Comparison of ENCODE assay signal across 1 cellular context in the genomic region with DNA sequence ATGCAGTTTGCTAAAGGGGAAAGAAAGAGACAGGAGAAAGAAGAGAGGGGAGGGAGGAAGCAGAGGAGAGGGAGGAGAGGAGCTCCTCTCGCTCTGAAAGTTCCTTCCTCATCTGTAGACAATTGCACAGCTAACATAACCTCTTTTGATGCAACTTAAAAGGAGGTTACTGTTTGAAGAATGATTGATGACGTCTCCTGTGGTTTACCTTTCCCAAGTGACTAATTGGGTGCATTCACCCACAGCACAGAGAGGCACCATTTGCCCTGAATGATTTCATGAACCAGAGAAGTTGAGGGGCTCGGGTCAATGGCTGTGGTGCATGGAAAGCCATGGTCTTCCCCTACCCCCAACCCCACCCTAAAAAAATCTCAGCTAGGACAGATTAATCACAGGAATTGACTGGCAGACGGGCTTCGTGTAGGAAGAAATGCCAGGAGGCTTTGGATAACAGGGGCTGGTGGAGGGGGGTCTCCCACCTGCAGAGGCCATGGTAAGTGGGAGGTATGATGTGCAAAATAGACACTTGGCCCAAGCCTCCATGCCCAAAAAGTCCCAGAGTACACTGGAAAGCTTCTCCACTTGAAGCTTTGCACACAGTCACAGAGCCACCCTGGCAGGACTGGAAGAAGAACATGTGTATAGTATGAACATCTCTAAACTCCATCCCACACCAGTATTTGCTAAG.
TF ChIP-seq lines count a peak whose summit lies in the region.

No MANE protein-coding gene starts in this region.

TF ChIP-seq in WTC11, 78 proteins besides CTCF, POLR2A, EP300 and RAD21 (continued from another document):
- TF ChIP-seq, protein P1, sequence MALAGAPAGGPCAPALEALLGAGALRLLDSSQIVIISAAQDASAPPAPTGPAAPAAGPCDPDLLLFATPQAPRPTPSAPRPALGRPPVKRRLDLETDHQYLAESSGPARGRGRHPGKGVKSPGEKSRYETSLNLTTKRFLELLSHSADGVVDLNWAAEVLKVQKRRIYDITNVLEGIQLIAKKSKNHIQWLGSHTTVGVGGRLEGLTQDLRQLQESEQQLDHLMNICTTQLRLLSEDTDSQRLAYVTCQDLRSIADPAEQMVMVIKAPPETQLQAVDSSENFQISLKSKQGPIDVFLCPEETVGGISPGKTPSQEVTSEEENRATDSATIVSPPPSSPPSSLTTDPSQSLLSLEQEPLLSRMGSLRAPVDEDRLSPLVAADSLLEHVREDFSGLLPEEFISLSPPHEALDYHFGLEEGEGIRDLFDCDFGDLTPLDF (CRISPR knock-in tag; IDR thresholded peaks at IDR 0.05): no peak
- TF ChIP-seq, protein P2, sequence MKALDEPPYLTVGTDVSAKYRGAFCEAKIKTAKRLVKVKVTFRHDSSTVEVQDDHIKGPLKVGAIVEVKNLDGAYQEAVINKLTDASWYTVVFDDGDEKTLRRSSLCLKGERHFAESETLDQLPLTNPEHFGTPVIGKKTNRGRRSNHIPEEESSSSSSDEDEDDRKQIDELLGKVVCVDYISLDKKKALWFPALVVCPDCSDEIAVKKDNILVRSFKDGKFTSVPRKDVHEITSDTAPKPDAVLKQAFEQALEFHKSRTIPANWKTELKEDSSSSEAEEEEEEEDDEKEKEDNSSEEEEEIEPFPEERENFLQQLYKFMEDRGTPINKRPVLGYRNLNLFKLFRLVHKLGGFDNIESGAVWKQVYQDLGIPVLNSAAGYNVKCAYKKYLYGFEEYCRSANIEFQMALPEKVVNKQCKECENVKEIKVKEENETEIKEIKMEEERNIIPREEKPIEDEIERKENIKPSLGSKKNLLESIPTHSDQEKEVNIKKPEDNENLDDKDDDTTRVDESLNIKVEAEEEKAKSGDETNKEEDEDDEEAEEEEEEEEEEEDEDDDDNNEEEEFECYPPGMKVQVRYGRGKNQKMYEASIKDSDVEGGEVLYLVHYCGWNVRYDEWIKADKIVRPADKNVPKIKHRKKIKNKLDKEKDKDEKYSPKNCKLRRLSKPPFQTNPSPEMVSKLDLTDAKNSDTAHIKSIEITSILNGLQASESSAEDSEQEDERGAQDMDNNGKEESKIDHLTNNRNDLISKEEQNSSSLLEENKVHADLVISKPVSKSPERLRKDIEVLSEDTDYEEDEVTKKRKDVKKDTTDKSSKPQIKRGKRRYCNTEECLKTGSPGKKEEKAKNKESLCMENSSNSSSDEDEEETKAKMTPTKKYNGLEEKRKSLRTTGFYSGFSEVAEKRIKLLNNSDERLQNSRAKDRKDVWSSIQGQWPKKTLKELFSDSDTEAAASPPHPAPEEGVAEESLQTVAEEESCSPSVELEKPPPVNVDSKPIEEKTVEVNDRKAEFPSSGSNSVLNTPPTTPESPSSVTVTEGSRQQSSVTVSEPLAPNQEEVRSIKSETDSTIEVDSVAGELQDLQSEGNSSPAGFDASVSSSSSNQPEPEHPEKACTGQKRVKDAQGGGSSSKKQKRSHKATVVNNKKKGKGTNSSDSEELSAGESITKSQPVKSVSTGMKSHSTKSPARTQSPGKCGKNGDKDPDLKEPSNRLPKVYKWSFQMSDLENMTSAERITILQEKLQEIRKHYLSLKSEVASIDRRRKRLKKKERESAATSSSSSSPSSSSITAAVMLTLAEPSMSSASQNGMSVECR (CRISPR knock-in tag; IDR thresholded peaks at IDR 0.05; ENCODE audit: borderline replicate concordance): no peak
- TF ChIP-seq FOXJ3 (CRISPR knock-in tag; IDR thresholded peaks at IDR 0.05; ENCODE audit: borderline replicate concordance): no peak
- TF ChIP-seq ZNF219 (CRISPR knock-in tag; IDR thresholded peaks at IDR 0.05; ENCODE audit: borderline replicate concordance): no peak
- no peak for TF ChIP-seq EMX1 (CRISPR knock-in tag; IDR thresholded peaks at IDR 0.05)
- TF ChIP-seq CREM (CRISPR knock-in tag; IDR thresholded peaks at IDR 0.05): no peak
